8 cellular contexts compared by ENCODE assay signal in genomic region chr12:7162691-7163114, GRCh38. TPM values are rescaled to one million over a fixed set of nuclear protein-coding genes. Genes with fewer than 3 reads are reported as not detected.
DNase-seq lines count a peak whose midpoint lies in the region; ATAC-seq and TF ChIP-seq lines count a peak whose summit lies in the region.

No MANE protein-coding gene starts in this region.

- 3 to 5% methylated on average over 18 to 19 of the region's 19 CpGs for WGBS in body of pancreas, 2 donors

- H3K36me3 ChIP-seq in body of pancreas (replicated peaks in 1 of 2; ENCODE audit: insufficient read depth in 1 of 2, low read depth in 2 of 2): no peaks in the 10 kb centered on the region
- H3K36me3 ChIP-seq in SJCRH30: no peaks in the 10 kb centered on the region

- no peaks in the 10 kb centered on the region for H3K9me3 ChIP-seq in body of pancreas
- H3K9me3 ChIP-seq in SJCRH30 (replicated peaks): no peaks in the 10 kb centered on the region

- H3K27me3 ChIP-seq in body of pancreas (no peaks in the 10 kb centered on the region), SJCRH30 (peaks cover 7% of the 10 kb centered on the region; the same call in 1 of the 2 replicates)

- TF ChIP-seq CTCF in body of pancreas (IDR thresholded peaks at IDR 0.05): peak in 6 of 7 experiments; percentile 58 to 69 (median 65)

- H3K27ac Mint-ChIP-seq in stimulated activated effector memory CD8-positive, alpha-beta T cell treated with anti-CD3 and anti-CD28 coated beads, Interleukin-12 subunit alpha, Interleukin-12 subunit beta, amount 100 ng/mL, for 72 hours: no peak overlapping the region

- peak; percentile 65 for DNase-seq in activated CD8-positive, alpha-beta memory T cell treated with anti-CD3 and anti-CD28 coated beads, Interleukin-2, amount 50 U/mL, for 48 hours
- no peak for DNase-seq in activated CD8-positive, alpha-beta memory T cell treated with anti-CD3 and anti-CD28 coated beads for 24 hours
- DNase-seq in NCI-H526 treated with DMSO at 0.1 percent for 48 hours (lab: John Stamatoyannopoulos, UW) (peak; percentile 80), body of pancreas (peak; percentile 52 to 68 (median 64)), left colon (peak in 1 of 2 donors; percentile 42), Kasumi-1 (lab: John Stamatoyannopoulos, UW) (no peak), SJCRH30 (no peak)
- no peak for DNase-seq in stimulated activated effector memory CD8-positive, alpha-beta T cell treated with anti-CD3 and anti-CD28 coated beads, Interleukin-12 subunit alpha, Interleukin-12 subunit beta, amount 100 ng/mL, for 72 hours (ENCODE audit: low spot score in 2 of 2)

- no peak for TF ChIP-seq POLR2A in body of pancreas (IDR thresholded peaks at IDR 0.05)

- peaks cover 6% of the 10 kb centered on the region for H3K4me1 ChIP-seq in body of pancreas
- H3K4me1 ChIP-seq in SJCRH30: no peaks in the 10 kb centered on the region

- H3K4me3 ChIP-seq in body of pancreas (no peak overlapping the region), SJCRH30 (no peak overlapping the region)

- ATAC-seq in body of pancreas (peak; percentile 91), left colon (peak; percentile 82)
- peak; percentile 59 for ATAC-seq in stimulated activated effector memory CD8-positive, alpha-beta T cell treated with anti-CD3 and anti-CD28 coated beads, Interleukin-12 subunit alpha, Interleukin-12 subunit beta, amount 100 ng/mL, for 72 hours

- H3K36me3 Mint-ChIP-seq in stimulated activated effector memory CD8-positive, alpha-beta T cell treated with anti-CD3 and anti-CD28 coated beads, Interleukin-12 subunit alpha, Interleukin-12 subunit beta, amount 100 ng/mL, for 72 hours: peaks cover 13% of the 10 kb centered on the region

- no peak overlapping the region for H3K27ac ChIP-seq in body of pancreas
- H3K27ac ChIP-seq in SJCRH30: no peak overlapping the region

- peaks cover 27% of the 10 kb centered on the region for H3K4me1 Mint-ChIP-seq in stimulated activated effector memory CD8-positive, alpha-beta T cell treated with anti-CD3 and anti-CD28 coated beads, Interleukin-12 subunit alpha, Interleukin-12 subunit beta, amount 100 ng/mL, for 72 hours

- H3K9me3 Mint-ChIP-seq in stimulated activated effector memory CD8-positive, alpha-beta T cell treated with anti-CD3 and anti-CD28 coated beads, Interleukin-12 subunit alpha, Interleukin-12 subunit beta, amount 100 ng/mL, for 72 hours: no peaks in the 10 kb centered on the region

- intact Hi-C loops in body of pancreas (cut with DNase I): no loop called here
- intact Hi-C loops in left colon (cut with DNase I, micrococcal nuclease): no loop called here

- peak overlapping the region; percentile 50 for H3K4me3 Mint-ChIP-seq in stimulated activated effector memory CD8-positive, alpha-beta T cell treated with anti-CD3 and anti-CD28 coated beads, Interleukin-12 subunit alpha, Interleukin-12 subunit beta, amount 100 ng/mL, for 72 hours

RNA-seq across cellular contexts. Expression of gene PEX5, which starts 26.8 kb away (rescaled TPM):
- 10 to 100 TPM; 33.5 to 67.9 TPM for total RNA-seq in body of pancreas
- total RNA-seq in left colon: 10 to 100 TPM; 36.9 to 39.2 TPM
- 27.4 and 29.7 TPM in 2 replicates for total RNA-seq in SJCRH30 (2014; rRNA removed; shearing (Covaris generic))

RNA-seq across cellular contexts. Expression of gene CLSTN3, which starts 32.5 kb away (rescaled TPM):
- total RNA-seq in body of pancreas (10 to 100 TPM; 27.5 to 64.9 TPM), left colon (10 to 100 TPM in 1 of 2 donors, 1 to 10 TPM in 1; 8.3 to 13.1 TPM)
- 6.5 and 6.9 TPM in 2 replicates for total RNA-seq in SJCRH30 (2014; rRNA removed; shearing (Covaris generic))

RNA-seq across cellular contexts. Expression of gene RBP5, which starts 34.0 kb away (rescaled TPM):
- total RNA-seq in body of pancreas: 1 to 10 TPM in 1 of 2 donors, not detected in 1; 1.3 TPM
- total RNA-seq in left colon: 1 to 10 TPM; 2.0 to 2.8 TPM
- not detected in 2 replicates for total RNA-seq in SJCRH30 (2014; rRNA removed; shearing (Covaris generic))

RNA-seq across cellular contexts. Expression of gene C1RL, which starts 53.7 kb away (rescaled TPM):
- total RNA-seq in body of pancreas (10 to 100 TPM; 64.6 to 99.6 TPM), left colon (10 to 100 TPM; 48.6 to 52.7 TPM)
- 4.0 and 4.7 TPM in 2 replicates for total RNA-seq in SJCRH30 (2014; rRNA removed; shearing (Covaris generic))

Comparison
In these comparisons a context has a peak if more than half of its experiments do, and no peak if none do; other contexts are left out.
1. DNase-seq: peak in activated CD8-positive, alpha-beta memory T cell treated with anti-CD3 and anti-CD28 coated beads, Interleukin-2, amount 50 U/mL, for 48 hours (single experiment), NCI-H526 treated with DMSO at 0.1 percent for 48 hours (single experiment) and body of pancreas (4 of 4); none in activated CD8-positive, alpha-beta memory T cell treated with anti-CD3 and anti-CD28 coated beads for 24 hours (single experiment), stimulated activated effector memory CD8-positive, alpha-beta T cell treated with anti-CD3 and anti-CD28 coated beads, Interleukin-12 subunit alpha, Interleukin-12 subunit beta, amount 100 ng/mL, for 72 hours (0 of 2), Kasumi-1 (0 of 2) and SJCRH30 (0 of 2).
2. Peak in every context shown above with its lines, with median percentiles within 50 percentile points of each other: ATAC-seq.